In the genomic region with DNA sequence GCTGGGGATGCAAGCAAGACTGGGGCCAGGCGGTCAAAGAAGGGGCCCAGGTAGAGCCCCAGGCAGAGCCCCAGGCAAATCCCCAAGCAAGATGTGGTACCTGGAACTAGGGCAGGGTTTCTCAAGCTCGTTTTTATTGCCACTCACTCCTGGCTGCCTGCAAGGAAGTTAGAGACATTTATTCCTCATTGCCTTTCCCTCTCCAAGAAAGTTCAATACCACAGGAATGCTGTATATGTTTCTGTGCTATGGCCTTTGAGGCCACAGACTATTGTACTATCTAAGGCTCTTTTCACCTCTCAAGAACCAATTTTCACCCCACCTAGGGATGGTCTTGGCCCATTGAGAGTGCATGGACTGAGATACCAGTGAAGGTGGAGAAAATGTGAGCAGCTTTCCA, we compare ENCODE assay signal across 21 cellular contexts.
DNase-seq lines count a peak whose midpoint lies in the region; ATAC-seq and TF ChIP-seq lines count a peak whose summit lies in the region.
"Had no signal": no experiment of that assay in that cellular context is flagged by ENCODE, and none has a peak within 500 bp of the region (broad histone marks: within the 10 kb centered on the region; RNA-seq: fewer than 3 reads in every experiment).

No MANE protein-coding gene starts in this region.

- TF ChIP-seq CTCF in stomach (IDR thresholded peaks at IDR 0.05) (no peak), GM23338 (conservative IDR thresholded peaks at IDR 0.05; ENCODE audit: low read depth in 2 of 2) (no peak)

- no peaks in the 10 kb centered on the region for H3K9me3 Mint-ChIP-seq in GM23338
- H3K9me3 Mint-ChIP-seq: activated naive CD4-positive, alpha-beta T cell treated with anti-CD3 and anti-CD28 coated beads, Interleukin-2, amount 10 ng/mL, durations not matched to agents 7 days and 5 days had no signal

- H3F3A ChIP-seq in GM23338 (replicated peaks; ENCODE audit: low read depth) = no peaks in the 10 kb centered on the region

- peak; percentile 55 for ATAC-seq in left colon
- ATAC-seq in GM21367 (IDR thresholded peaks at IDR 0.05; ENCODE audit: unreplicated experiment) = no peak
- ATAC-seq in GM23338 = no peak
- ATAC-seq: activated CD8-positive, alpha-beta T cell treated with anti-CD3 and anti-CD28 coated beads, Interleukin-2, amount 10 ng/mL, durations not matched to agents 7 days and 5 days; K562; left cardiac atrium had no signal

- H3K27ac ChIP-seq in stomach (peak overlapping the region in 4 of 5 donors; percentile 28 to 64 (median 60)), GM23338 (ENCODE audit: low read depth) (no peak overlapping the region)
- H3K27ac ChIP-seq: testis had no signal

- no peak for TF ChIP-seq POLR2A in stomach (IDR thresholded peaks at IDR 0.05)

- DNase-seq in H4 (ENCODE audit: low spot score) (peak; percentile 31), astrocyte of the hippocampus (ENCODE audit: low read depth, low spot score) (peak; percentile 61), left colon (peak in 1 of 2 donors; percentile 40), stomach (no peak), GM23338 (ENCODE audit: low spot score) (no peak), NCI-H526 treated with DMSO at 0.1 percent for 48 hours (lab: John Stamatoyannopoulos, UW) (no peak)
- DNase-seq: activated B cell treated with CpG ODN at 0.5 μM for 24 hours; activated CD8-positive, alpha-beta T cell treated with anti-CD3 and anti-CD28 coated beads, Interleukin-2, amount 10 ng/mL, durations not matched to agents 7 days and 5 days; activated naive CD4-positive, alpha-beta T cell treated with anti-CD3 and anti-CD28 coated beads, Interleukin-2, amount 10 ng/mL, durations not matched to agents 7 days and 5 days; activated T-cell treated with anti-CD3 and anti-CD28 coated beads, Interleukin-2, amount 50 U/mL, for 48 hours; COR-L47; left cardiac atrium; NCI-H1092; NCI-H2029; NCI-H446; retina; RPMI8226; T-helper 9 cell; testis had no signal

- peaks cover 8% of the 10 kb centered on the region for H3K4me1 Mint-ChIP-seq in GM23338
- H3K4me1 Mint-ChIP-seq: activated B cell treated with CpG ODN at 0.5 μM for 24 hours; activated naive CD4-positive, alpha-beta T cell treated with anti-CD3 and anti-CD28 coated beads, Interleukin-2, amount 10 ng/mL, durations not matched to agents 7 days and 5 days had no signal

- no peaks in the 10 kb centered on the region for H3K9me2 ChIP-seq in GM23338 (ENCODE audit: insufficient read depth)

- H4K20me1 ChIP-seq in GM23338 (replicated peaks; ENCODE audit: insufficient read depth) = no peaks in the 10 kb centered on the region

- no peaks in the 10 kb centered on the region; the same call in 2 of the 3 replicates for H3K36me3 Mint-ChIP-seq in GM23338 (ENCODE audit: low read depth)
- H3K36me3 Mint-ChIP-seq: activated naive CD4-positive, alpha-beta T cell treated with anti-CD3 and anti-CD28 coated beads, Interleukin-2, amount 10 ng/mL, durations not matched to agents 7 days and 5 days had no signal

- no peaks in the 10 kb centered on the region for H3K27me3 Mint-ChIP-seq in GM23338 (ENCODE audit: insufficient read depth, low read depth, poor library complexity)
- H3K27me3 Mint-ChIP-seq: activated B cell treated with CpG ODN at 0.5 μM for 24 hours; activated naive CD4-positive, alpha-beta T cell treated with anti-CD3 and anti-CD28 coated beads, Interleukin-2, amount 10 ng/mL, durations not matched to agents 7 days and 5 days had no signal

- H3K36me3 ChIP-seq in stomach = no peaks in the 10 kb centered on the region
- H3K36me3 ChIP-seq in GM23338 (ENCODE audit: insufficient read depth) = no peaks in the 10 kb centered on the region

- no peaks in the 10 kb centered on the region for H3K9me3 ChIP-seq in stomach
- H3K9me3 ChIP-seq: testis had no signal

- H3K4me2 ChIP-seq in GM23338 = no peak overlapping the region

- WGBS in stomach, 5 donors = 31 to 66% (median 59%) methylated on average over 2 of the region's 2 CpGs

- H3K4me1 ChIP-seq in stomach = peaks cover 10 to 31% (median 21%) of the 10 kb centered on the region in 4 donors
- peaks cover 4% of the 10 kb centered on the region; the same call in 1 of the 2 replicates for H3K4me1 ChIP-seq in GM23338 (ENCODE audit: insufficient read depth)

- H3K4me3 ChIP-seq in stomach (no peak overlapping the region), GM23338 (no peak overlapping the region)
- H3K4me3 ChIP-seq: K562, testis had no signal

- H3K27ac Mint-ChIP-seq in GM23338 = no peak overlapping the region
- H3K27ac Mint-ChIP-seq: activated B cell treated with CpG ODN at 0.5 μM for 24 hours; activated CD8-positive, alpha-beta T cell treated with anti-CD3 and anti-CD28 coated beads, Interleukin-2, amount 10 ng/mL, durations not matched to agents 7 days and 5 days; activated naive CD4-positive, alpha-beta T cell treated with anti-CD3 and anti-CD28 coated beads, Interleukin-2, amount 10 ng/mL, durations not matched to agents 7 days and 5 days had no signal

- no peaks in the 10 kb centered on the region for H3K27me3 ChIP-seq in stomach
- H3K27me3 ChIP-seq in GM23338 (ENCODE audit: insufficient read depth) = no peaks in the 10 kb centered on the region
- H3K27me3 ChIP-seq: testis had no signal

- intact Hi-C loops in left colon (cut with DNase I, micrococcal nuclease) = no loop called here
- intact Hi-C loops in stomach (cut with DNase I; ENCODE audit: low total_unique reads) = no loop called here

- TF ChIP-seq EP300 in stomach (IDR thresholded peaks at IDR 0.05) = no peak

- H3K4me3 Mint-ChIP-seq in GM23338 = no peak overlapping the region
- H3K4me3 Mint-ChIP-seq: activated B cell treated with CpG ODN at 0.5 μM for 24 hours; activated CD8-positive, alpha-beta T cell treated with anti-CD3 and anti-CD28 coated beads, Interleukin-2, amount 10 ng/mL, durations not matched to agents 7 days and 5 days; activated naive CD4-positive, alpha-beta T cell treated with anti-CD3 and anti-CD28 coated beads, Interleukin-2, amount 10 ng/mL, durations not matched to agents 7 days and 5 days had no signal

- H2AFZ ChIP-seq in GM23338 = no peak overlapping the region

- no peaks in the 10 kb centered on the region for H3K79me2 ChIP-seq in GM23338 (replicated peaks; ENCODE audit: insufficient read depth)

TF ChIP-seq in GM23338, 12 proteins besides CTCF, POLR2A, EP300 and RAD21 (continues in another document):
- no peak for TF ChIP-seq CREB1 (CRISPR knock-in tag; IDR thresholded peaks at IDR 0.05; ENCODE audit: low read depth)
- TF ChIP-seq, protein P1, sequence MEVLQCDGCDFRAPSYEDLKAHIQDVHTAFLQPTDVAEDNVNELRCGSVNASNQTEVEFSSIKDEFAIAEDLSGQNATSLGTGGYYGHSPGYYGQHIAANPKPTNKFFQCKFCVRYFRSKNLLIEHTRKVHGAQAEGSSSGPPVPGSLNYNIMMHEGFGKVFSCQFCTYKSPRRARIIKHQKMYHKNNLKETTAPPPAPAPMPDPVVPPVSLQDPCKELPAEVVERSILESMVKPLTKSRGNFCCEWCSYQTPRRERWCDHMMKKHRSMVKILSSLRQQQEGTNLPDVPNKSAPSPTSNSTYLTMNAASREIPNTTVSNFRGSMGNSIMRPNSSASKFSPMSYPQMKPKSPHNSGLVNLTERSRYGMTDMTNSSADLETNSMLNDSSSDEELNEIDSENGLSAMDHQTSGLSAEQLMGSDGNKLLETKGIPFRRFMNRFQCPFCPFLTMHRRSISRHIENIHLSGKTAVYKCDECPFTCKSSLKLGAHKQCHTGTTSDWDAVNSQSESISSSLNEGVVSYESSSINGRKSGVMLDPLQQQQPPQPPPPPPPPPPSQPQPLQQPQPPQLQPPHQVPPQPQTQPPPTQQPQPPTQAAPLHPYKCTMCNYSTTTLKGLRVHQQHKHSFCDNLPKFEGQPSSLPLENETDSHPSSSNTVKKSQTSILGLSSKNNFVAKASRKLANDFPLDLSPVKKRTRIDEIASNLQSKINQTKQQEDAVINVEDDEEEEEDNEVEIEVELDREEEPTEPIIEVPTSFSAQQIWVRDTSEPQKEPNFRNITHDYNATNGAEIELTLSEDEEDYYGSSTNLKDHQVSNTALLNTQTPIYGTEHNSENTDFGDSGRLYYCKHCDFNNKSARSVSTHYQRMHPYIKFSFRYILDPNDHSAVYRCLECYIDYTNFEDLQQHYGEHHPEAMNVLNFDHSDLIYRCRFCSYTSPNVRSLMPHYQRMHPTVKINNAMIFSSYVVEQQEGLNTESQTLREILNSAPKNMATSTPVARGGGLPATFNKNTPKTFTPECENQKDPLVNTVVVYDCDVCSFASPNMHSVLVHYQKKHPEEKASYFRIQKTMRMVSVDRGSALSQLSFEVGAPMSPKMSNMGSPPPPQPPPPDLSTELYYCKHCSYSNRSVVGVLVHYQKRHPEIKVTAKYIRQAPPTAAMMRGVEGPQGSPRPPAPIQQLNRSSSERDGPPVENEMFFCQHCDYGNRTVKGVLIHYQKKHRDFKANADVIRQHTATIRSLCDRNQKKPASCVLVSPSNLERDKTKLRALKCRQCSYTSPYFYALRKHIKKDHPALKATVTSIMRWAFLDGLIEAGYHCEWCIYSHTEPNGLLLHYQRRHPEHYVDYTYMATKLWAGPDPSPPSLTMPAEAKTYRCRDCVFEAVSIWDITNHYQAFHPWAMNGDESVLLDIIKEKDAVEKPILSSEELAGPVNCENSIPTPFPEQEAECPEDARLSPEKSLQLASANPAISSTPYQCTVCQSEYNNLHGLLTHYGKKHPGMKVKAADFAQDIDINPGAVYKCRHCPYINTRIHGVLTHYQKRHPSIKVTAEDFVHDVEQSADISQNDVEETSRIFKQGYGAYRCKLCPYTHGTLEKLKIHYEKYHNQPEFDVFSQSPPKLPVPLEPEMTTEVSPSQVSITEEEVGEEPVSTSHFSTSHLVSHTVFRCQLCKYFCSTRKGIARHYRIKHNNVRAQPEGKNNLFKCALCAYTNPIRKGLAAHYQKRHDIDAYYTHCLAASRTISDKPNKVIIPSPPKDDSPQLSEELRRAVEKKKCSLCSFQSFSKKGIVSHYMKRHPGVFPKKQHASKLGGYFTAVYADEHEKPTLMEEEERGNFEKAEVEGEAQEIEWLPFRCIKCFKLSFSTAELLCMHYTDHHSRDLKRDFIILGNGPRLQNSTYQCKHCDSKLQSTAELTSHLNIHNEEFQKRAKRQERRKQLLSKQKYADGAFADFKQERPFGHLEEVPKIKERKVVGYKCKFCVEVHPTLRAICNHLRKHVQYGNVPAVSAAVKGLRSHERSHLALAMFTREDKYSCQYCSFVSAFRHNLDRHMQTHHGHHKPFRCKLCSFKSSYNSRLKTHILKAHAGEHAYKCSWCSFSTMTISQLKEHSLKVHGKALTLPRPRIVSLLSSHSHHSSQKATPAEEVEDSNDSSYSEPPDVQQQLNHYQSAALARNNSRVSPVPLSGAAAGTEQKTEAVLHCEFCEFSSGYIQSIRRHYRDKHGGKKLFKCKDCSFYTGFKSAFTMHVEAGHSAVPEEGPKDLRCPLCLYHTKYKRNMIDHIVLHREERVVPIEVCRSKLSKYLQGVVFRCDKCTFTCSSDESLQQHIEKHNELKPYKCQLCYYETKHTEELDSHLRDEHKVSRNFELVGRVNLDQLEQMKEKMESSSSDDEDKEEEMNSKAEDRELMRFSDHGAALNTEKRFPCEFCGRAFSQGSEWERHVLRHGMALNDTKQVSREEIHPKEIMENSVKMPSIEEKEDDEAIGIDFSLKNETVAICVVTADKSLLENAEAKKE (CRISPR knock-in tag; IDR thresholded peaks at IDR 0.05) = no peak

Comparison
In these comparisons a context has a peak if more than half of its experiments do, and no peak if none do; other contexts are left out.
1. DNase-seq: peak in H4 (single experiment) and astrocyte of the hippocampus (single experiment); none in stomach (single experiment), GM23338 (single experiment) and NCI-H526 treated with DMSO at 0.1 percent for 48 hours (single experiment).